20 cellular contexts compared by ENCODE assay signal in genomic region chr3:59043391-59043790, GRCh38. TPM values are rescaled to one million over a fixed set of nuclear protein-coding genes. Genes with fewer than 3 reads are reported as not detected.
DNase-seq lines count a peak whose midpoint lies in the region; TF ChIP-seq lines count a peak whose summit lies in the region.
"Had no signal": no experiment of that assay in that cellular context is flagged by ENCODE, and none has a peak within 500 bp of the region (broad histone marks: within the 10 kb centered on the region; RNA-seq: fewer than 3 reads in every experiment).

No MANE protein-coding gene starts in this region.

- DNase-seq in NCI-H1930 (lab: John Stamatoyannopoulos, UW) (peak; percentile 40 to 58), SHP77 (lab: John Stamatoyannopoulos, UW) (peak; percentile 57 to 72), myocyte (ENCODE audit: low read depth) (peak; percentile 26), GM10248 (ENCODE audit: extremely low spot score) (no peak)
- DNase-seq in activated effector memory CD4-positive, alpha-beta T cell treated with Interleukin-2 at 50 U/mL for 16 hours = no peak
- no peak for DNase-seq in activated naive CD4-positive, alpha-beta T cell treated with anti-CD3 and anti-CD28 coated beads for 36 hours
- DNase-seq: activated CD4-positive, alpha-beta T cell treated with anti-CD3 and anti-CD28 coated beads, Interleukin-2, amount 10 ng/mL, durations not matched to agents 7 days and 5 days; activated naive CD8-positive, alpha-beta T cell treated with anti-CD3 and anti-CD28 coated beads, Interleukin-2, amount 10 ng/mL, durations not matched to agents 7 days and 5 days; CD4-positive, CD25-positive, alpha-beta regulatory T cell; foreskin fibroblast; SK-N-SH; stimulated activated CD4-positive, alpha-beta T cell treated with anti-CD3 and anti-CD28 coated beads, Interleukin-2, amount 100 ng/mL, for 48 hours; stimulated activated naive B cell treated with anti-CD40 and anti-IgM and Interleukin-4, amounts not matched to agents 10 μg/mL and 1 μg/mL and 100 μg/mL, for 72 hours had no signal

- H3K27ac ChIP-seq in HEK293 (ENCODE audit: extremely low read depth, low read depth, low read length) = no peak overlapping the region
- H3K27ac ChIP-seq: KMS-11, vagina, VCaP had no signal

- no peaks in the 10 kb centered on the region for H3K4me1 ChIP-seq in HEK293 (ENCODE audit: control insufficient read depth, insufficient read depth, low read length)
- H3K4me1 ChIP-seq: vagina had no signal

- H3K36me3 ChIP-seq in HEK293 (ENCODE audit: control insufficient read depth in 2 of 2, insufficient read depth in 1 of 2, low read length in 2 of 2) = peaks cover 0 to 3% of the 10 kb centered on the region in 2 experiments; a peak in 1 of 3 replicates
- H3K36me3 ChIP-seq: vagina had no signal

- no peaks in the 10 kb centered on the region for H3K9me3 Mint-ChIP-seq in activated naive CD4-positive, alpha-beta T cell treated with anti-CD3 and anti-CD28 coated beads for 36 hours
- H3K9me3 Mint-ChIP-seq: activated CD4-positive, alpha-beta T cell treated with anti-CD3 and anti-CD28 coated beads, Interleukin-2, amount 10 ng/mL, durations not matched to agents 7 days and 5 days; activated naive CD8-positive, alpha-beta T cell treated with anti-CD3 and anti-CD28 coated beads, Interleukin-2, amount 10 ng/mL, durations not matched to agents 7 days and 5 days; activated T-helper 2 cell treated with anti-CD3 and anti-CD28 coated beads, Interferon-gamma antibody, Interleukin-2, Interleukin-4, amounts not matched to agents 10 μg/mL and 5 μg/mL and 100 μg/mL, durations not matched to agents 14 hours and 24 hours and 36 hours; CD4-positive, CD25-positive, alpha-beta regulatory T cell; GM23338; stimulated activated naive B cell treated with anti-CD40 and anti-IgM and Interleukin-4, amounts not matched to agents 10 μg/mL and 1 μg/mL and 100 μg/mL, for 72 hours had no signal

- POLR2A ChIA-PET in HEK293 (lab: Yijun Ruan, JAX) (no interaction called here), GM10248 (lab: Yijun Ruan, JAX) (no interaction called here)

- H3K36me3 Mint-ChIP-seq in activated naive CD4-positive, alpha-beta T cell treated with anti-CD3 and anti-CD28 coated beads for 36 hours (ENCODE audit: low read depth) = no peaks in the 10 kb centered on the region
- H3K36me3 Mint-ChIP-seq: activated naive CD8-positive, alpha-beta T cell treated with anti-CD3 and anti-CD28 coated beads, Interleukin-2, amount 10 ng/mL, durations not matched to agents 7 days and 5 days; CD4-positive, CD25-positive, alpha-beta regulatory T cell; stimulated activated naive B cell treated with anti-CD40 and anti-IgM and Interleukin-4, amounts not matched to agents 10 μg/mL and 1 μg/mL and 100 μg/mL, for 72 hours had no signal

- intact Hi-C loops in activated naive CD4-positive, alpha-beta T cell treated with anti-CD3 and anti-CD28 coated beads for 36 hours (cut with micrococcal nuclease) = no loop called here

- H3K4me3 ChIP-seq in HEK293 (ENCODE audit: low read depth, low read length) = no peak overlapping the region
- H3K4me3 ChIP-seq: GM23338, smooth muscle cell, vagina had no signal

- H3K27ac Mint-ChIP-seq in activated naive CD4-positive, alpha-beta T cell treated with anti-CD3 and anti-CD28 coated beads for 36 hours = no peak overlapping the region
- H3K27ac Mint-ChIP-seq: activated CD4-positive, alpha-beta T cell treated with anti-CD3 and anti-CD28 coated beads, Interleukin-2, amount 10 ng/mL, durations not matched to agents 7 days and 5 days; activated naive CD8-positive, alpha-beta T cell treated with anti-CD3 and anti-CD28 coated beads, Interleukin-2, amount 10 ng/mL, durations not matched to agents 7 days and 5 days; activated T-helper 2 cell treated with anti-CD3 and anti-CD28 coated beads, Interferon-gamma antibody, Interleukin-2, Interleukin-4, amounts not matched to agents 10 μg/mL and 5 μg/mL and 100 μg/mL, durations not matched to agents 14 hours and 24 hours and 36 hours; CD4-positive, CD25-positive, alpha-beta regulatory T cell; GM23338; stimulated activated naive B cell treated with anti-CD40 and anti-IgM and Interleukin-4, amounts not matched to agents 10 μg/mL and 1 μg/mL and 100 μg/mL, for 72 hours had no signal

- CTCF ChIA-PET in HEK293 (lab: Yijun Ruan, JAX) (interaction anchor here (0.6 to 2.2 kb wide), 2 partner anchors 10 to 15 kb away, joined by 3 to 10 read pairs; no protein-coding TSS in a partner anchor), GM10248 (lab: Yijun Ruan, JAX) (interaction anchor here (1.0 kb wide), 1 partner anchor 219 kb away, joined by 3 read pairs; no protein-coding TSS in a partner anchor)
- CTCF ChIA-PET in activated naive CD4-positive, alpha-beta T cell treated with anti-CD3 and anti-CD28 coated beads for 36 hours (lab: Charles Lee) = interaction anchor here (0.8 kb wide), 1 partner anchor 9 kb away, joined by 4 read pairs; no protein-coding TSS in a partner anchor

- TF ChIP-seq CTCF in HEK293 (tag by site-specific recombination; IDR thresholded peaks at IDR 0.05) = no peak
- TF ChIP-seq CTCF in GM10248 (IDR thresholded peaks at IDR 0.05; ENCODE audit: control extremely low read depth, extremely low read depth, low read depth, missing control alignments) = no peak

- H3K4me1 Mint-ChIP-seq in activated naive CD4-positive, alpha-beta T cell treated with anti-CD3 and anti-CD28 coated beads for 36 hours (ENCODE audit: low read depth) = no peaks in the 10 kb centered on the region
- H3K4me1 Mint-ChIP-seq: activated CD4-positive, alpha-beta T cell treated with anti-CD3 and anti-CD28 coated beads, Interleukin-2, amount 10 ng/mL, durations not matched to agents 7 days and 5 days; activated naive CD8-positive, alpha-beta T cell treated with anti-CD3 and anti-CD28 coated beads, Interleukin-2, amount 10 ng/mL, durations not matched to agents 7 days and 5 days; stimulated activated naive B cell treated with anti-CD40 and anti-IgM and Interleukin-4, amounts not matched to agents 10 μg/mL and 1 μg/mL and 100 μg/mL, for 72 hours had no signal

- no peaks in the 10 kb centered on the region for H3K9me3 ChIP-seq in HEK293 (ENCODE audit: control insufficient read depth, insufficient read depth, low read depth, low read length)
- H3K9me3 ChIP-seq: SK-N-SH, vagina had no signal

- no peak overlapping the region for H3K4me3 Mint-ChIP-seq in activated naive CD4-positive, alpha-beta T cell treated with anti-CD3 and anti-CD28 coated beads for 36 hours
- H3K4me3 Mint-ChIP-seq: activated CD4-positive, alpha-beta T cell treated with anti-CD3 and anti-CD28 coated beads, Interleukin-2, amount 10 ng/mL, durations not matched to agents 7 days and 5 days; activated naive CD8-positive, alpha-beta T cell treated with anti-CD3 and anti-CD28 coated beads, Interleukin-2, amount 10 ng/mL, durations not matched to agents 7 days and 5 days; CD4-positive, CD25-positive, alpha-beta regulatory T cell; GM23338; stimulated activated naive B cell treated with anti-CD40 and anti-IgM and Interleukin-4, amounts not matched to agents 10 μg/mL and 1 μg/mL and 100 μg/mL, for 72 hours had no signal

- H3K27me3 Mint-ChIP-seq in activated naive CD4-positive, alpha-beta T cell treated with anti-CD3 and anti-CD28 coated beads for 36 hours (ENCODE audit: low read depth) = no peaks in the 10 kb centered on the region
- H3K27me3 Mint-ChIP-seq: activated CD4-positive, alpha-beta T cell treated with anti-CD3 and anti-CD28 coated beads, Interleukin-2, amount 10 ng/mL, durations not matched to agents 7 days and 5 days; CD4-positive, CD25-positive, alpha-beta regulatory T cell; stimulated activated naive B cell treated with anti-CD40 and anti-IgM and Interleukin-4, amounts not matched to agents 10 μg/mL and 1 μg/mL and 100 μg/mL, for 72 hours had no signal

TF ChIP-seq in HEK293, 187 proteins besides CTCF, POLR2A, EP300 and RAD21:
- TF ChIP-seq ZNF121 (tag by site-specific recombination; IDR thresholded peaks at IDR 0.05) (no peak), ZNF394 (tag by site-specific recombination; IDR thresholded peaks at IDR 0.05; ENCODE audit: borderline replicate concordance) (peak; percentile 15; the same call in 1 of the 2 replicates)

RNA-seq across cellular contexts. Expression of gene CFAP20DC, which starts 6.4 kb away (rescaled TPM):
- total RNA-seq in myocyte = 1.8 TPM in 2 replicates
- 0.59 TPM for polyA plus RNA-seq in myocyte (2012)
- 1 to 10 TPM; 2.4 to 2.7 TPM for total RNA-seq in activated naive CD4-positive, alpha-beta T cell treated with anti-CD3 and anti-CD28 coated beads for 36 hours

Comparison
In these comparisons a context has a peak if more than half of its experiments do, and no peak if none do; other contexts are left out.
1. DNase-seq: peak in NCI-H1930 (2 of 2), SHP77 (2 of 2) and myocyte (single experiment); none in activated effector memory CD4-positive, alpha-beta T cell treated with Interleukin-2 at 50 U/mL for 16 hours (single experiment), activated naive CD4-positive, alpha-beta T cell treated with anti-CD3 and anti-CD28 coated beads for 36 hours (single experiment) and GM10248 (single experiment).